ENCODE assay signal across 14 cellular contexts in the genomic region with DNA sequence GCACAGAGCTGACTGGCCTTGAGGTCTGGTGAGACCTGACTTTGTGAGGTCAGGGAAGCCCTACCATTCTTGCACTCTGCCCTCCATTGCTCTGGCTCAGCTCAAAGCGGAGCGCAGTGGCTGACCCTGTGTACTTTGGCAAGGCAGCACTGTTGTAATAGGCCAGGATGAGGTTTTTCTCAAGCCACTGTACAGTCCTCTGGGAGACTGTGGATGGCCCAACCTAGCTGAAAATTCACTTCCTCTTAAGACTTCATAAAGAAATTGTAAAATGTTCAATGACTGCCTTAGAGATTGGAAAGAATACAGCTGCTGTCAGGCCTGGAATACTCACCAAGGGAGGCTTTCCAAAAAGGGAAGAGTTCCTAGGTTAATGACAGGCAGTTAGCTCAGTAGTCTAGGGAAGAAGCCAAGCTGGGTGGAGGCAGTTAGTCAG.
DNase-seq lines count a peak whose midpoint lies in the region; ATAC-seq and TF ChIP-seq lines count a peak whose summit lies in the region.
"Had no signal": no experiment of that assay in that cellular context is flagged by ENCODE, and none has a peak within 500 bp of the region (broad histone marks: within the 10 kb centered on the region; RNA-seq: fewer than 3 reads in every experiment).

No MANE protein-coding gene starts in this region.

- peak; percentile 46 for DNase-seq in NOMO-1 treated with dmso at 0.1 percent for 144 hours (lab: John Stamatoyannopoulos, UW; ENCODE audit: unreplicated experiment)
- peak; percentile 57 for DNase-seq in left lobe of liver (ENCODE audit: low spot score)
- peak; percentile 43 for DNase-seq in stomach
- no peak for DNase-seq in foreskin melanocyte
- no peak for DNase-seq in NCI-H1694 treated with DMSO at 0.1 percent for 48 hours (lab: John Stamatoyannopoulos, UW)
- DNase-seq in activated T-cell treated with anti-CD3 and anti-CD28 coated beads, Interleukin-2, amount 50 U/mL, for 1 hour, result no peak
- DNase-seq in effector memory CD8-positive, alpha-beta T cell, result no peak
- DNase-seq: CD4-positive, CD25-positive, alpha-beta regulatory T cell; natural killer cell; NCI-H2029; NCI-H748 treated with DMSO at 0.1 percent for 48 hours had no signal

- H3K4me3 Mint-ChIP-seq in dendritic cell treated with granulocyte-macrophage colony-stimulating factor and Interleukin-4, amounts not matched to agents 40 ng/mL and 50 ng/mL, for 4 days, result no peak overlapping the region
- H3K4me3 Mint-ChIP-seq in effector memory CD8-positive, alpha-beta T cell, result no peak overlapping the region
- H3K4me3 Mint-ChIP-seq: CD4-positive, CD25-positive, alpha-beta regulatory T cell; central memory CD8-positive, alpha-beta T cell; natural killer cell had no signal

- ATAC-seq in left lobe of liver, result peak; percentile 100
- ATAC-seq in effector memory CD8-positive, alpha-beta T cell (replicated peaks), result no peak
- ATAC-seq: K562, natural killer cell had no signal

- H3K4me1 ChIP-seq in stomach, result peaks cover 0 to 15% (median 0%) of the 10 kb centered on the region in 4 donors

- no peaks in the 10 kb centered on the region for H3K36me3 Mint-ChIP-seq in dendritic cell treated with granulocyte-macrophage colony-stimulating factor and Interleukin-4, amounts not matched to agents 40 ng/mL and 50 ng/mL, for 4 days (ENCODE audit: low read depth)
- no peaks in the 10 kb centered on the region for H3K36me3 Mint-ChIP-seq in effector memory CD8-positive, alpha-beta T cell (ENCODE audit: insufficient read depth)
- H3K36me3 Mint-ChIP-seq: CD4-positive, CD25-positive, alpha-beta regulatory T cell; natural killer cell had no signal

- H3K9me3 ChIP-seq in stomach, result no peaks in the 10 kb centered on the region

- no peaks in the 10 kb centered on the region for H3K36me3 ChIP-seq in stomach

- no peak for TF ChIP-seq POLR2A in stomach (IDR thresholded peaks at IDR 0.05)

- intact Hi-C loops in dendritic cell treated with granulocyte-macrophage colony-stimulating factor and Interleukin-4, amounts not matched to agents 40 ng/mL and 50 ng/mL, for 4 days (cut with micrococcal nuclease), result no loop called here
- intact Hi-C loops in stomach (cut with DNase I; ENCODE audit: low total_unique reads), result no loop called here

- H3K27ac Mint-ChIP-seq in dendritic cell treated with granulocyte-macrophage colony-stimulating factor and Interleukin-4, amounts not matched to agents 40 ng/mL and 50 ng/mL, for 4 days, result peak overlapping the region; percentile 48
- H3K27ac Mint-ChIP-seq in effector memory CD8-positive, alpha-beta T cell, result no peak overlapping the region
- H3K27ac Mint-ChIP-seq: CD4-positive, CD25-positive, alpha-beta regulatory T cell; natural killer cell had no signal

- H3K27ac ChIP-seq in stomach, result no peak overlapping the region

- H3K4me3 ChIP-seq in stomach, result no peak overlapping the region
- H3K4me3 ChIP-seq: K562 had no signal

- H3K27me3 ChIP-seq in stomach, result no peaks in the 10 kb centered on the region

- H3K27me3 Mint-ChIP-seq in dendritic cell treated with granulocyte-macrophage colony-stimulating factor and Interleukin-4, amounts not matched to agents 40 ng/mL and 50 ng/mL, for 4 days, result no peaks in the 10 kb centered on the region
- H3K27me3 Mint-ChIP-seq in effector memory CD8-positive, alpha-beta T cell, result no peaks in the 10 kb centered on the region
- H3K27me3 Mint-ChIP-seq: CD4-positive, CD25-positive, alpha-beta regulatory T cell; central memory CD8-positive, alpha-beta T cell had no signal

- TF ChIP-seq EP300 in stomach (IDR thresholded peaks at IDR 0.05), result no peak

- no peaks in the 10 kb centered on the region for H3K9me3 Mint-ChIP-seq in dendritic cell treated with granulocyte-macrophage colony-stimulating factor and Interleukin-4, amounts not matched to agents 40 ng/mL and 50 ng/mL, for 4 days
- no peaks in the 10 kb centered on the region for H3K9me3 Mint-ChIP-seq in effector memory CD8-positive, alpha-beta T cell
- H3K9me3 Mint-ChIP-seq: CD4-positive, CD25-positive, alpha-beta regulatory T cell; central memory CD8-positive, alpha-beta T cell; natural killer cell had no signal

- H3K4me1 Mint-ChIP-seq in dendritic cell treated with granulocyte-macrophage colony-stimulating factor and Interleukin-4, amounts not matched to agents 40 ng/mL and 50 ng/mL, for 4 days (ENCODE audit: low read depth), result peaks cover 40% of the 10 kb centered on the region
- H3K4me1 Mint-ChIP-seq in effector memory CD8-positive, alpha-beta T cell (ENCODE audit: low read depth in 2 of 2), result no peaks in the 10 kb centered on the region
- H3K4me1 Mint-ChIP-seq: CD4-positive, CD25-positive, alpha-beta regulatory T cell; central memory CD8-positive, alpha-beta T cell; natural killer cell had no signal

- no peak for TF ChIP-seq CTCF in stomach (IDR thresholded peaks at IDR 0.05)

- 42 to 56% (median 53%) methylated on average over 2 of the region's 2 CpGs; no CpG with 5 or more reads in 1 of the 5 donors for WGBS in stomach, 5 donors

Comparison
In these comparisons a context has a peak if more than half of its experiments do, and no peak if none do; other contexts are left out.
1. DNase-seq: peak in NOMO-1 treated with dmso at 0.1 percent for 144 hours (single experiment), left lobe of liver (single experiment) and stomach (single experiment); none in foreskin melanocyte (single experiment), NCI-H1694 treated with DMSO at 0.1 percent for 48 hours (single experiment), activated T-cell treated with anti-CD3 and anti-CD28 coated beads, Interleukin-2, amount 50 U/mL, for 1 hour (single experiment) and effector memory CD8-positive, alpha-beta T cell (0 of 3).